30 cellular contexts compared by ENCODE assay signal in genomic region chr18:59218018-59218417, GRCh38. TPM values are rescaled to one million over a fixed set of nuclear protein-coding genes. Genes with fewer than 3 reads are reported as not detected.
"Had no signal": no experiment of that assay in that cellular context is flagged by ENCODE, and none has a peak within 500 bp of the region (broad histone marks: within the 10 kb centered on the region; RNA-seq: fewer than 3 reads in every experiment).

No MANE protein-coding gene starts in this region.

- H3K9me3 Mint-ChIP-seq: activated CD4-positive, alpha-beta memory T cell treated with anti-CD3 and anti-CD28 coated beads for 36 hours; activated naive CD4-positive, alpha-beta T cell treated with anti-CD3 and anti-CD28 coated beads for 36 hours; activated naive CD8-positive, alpha-beta T cell treated with anti-CD3 and anti-CD28 coated beads, Interleukin-2, amount 10 ng/mL, durations not matched to agents 7 days and 5 days; activated T-cell treated with anti-CD3 and anti-CD28 coated beads, Interleukin-2, amount 50 U/mL, for 72 hours; central memory CD8-positive, alpha-beta T cell; mesothelial cell of epicardium; naive thymus-derived CD8-positive, alpha-beta T cell; stimulated activated memory B cell treated with anti-CD40 and anti-IgM and Interleukin-4, amounts not matched to agents 10 μg/mL and 1 μg/mL and 100 μg/mL, for 72 hours had no signal

- ATAC-seq: activated T-cell treated with anti-CD3 and anti-CD28 coated beads, Interleukin-2, amount 50 U/mL, for 72 hours; left ventricle myocardium superior; naive thymus-derived CD8-positive, alpha-beta T cell; stimulated activated memory B cell treated with anti-CD40 and anti-IgM and Interleukin-4, amounts not matched to agents 10 μg/mL and 1 μg/mL and 100 μg/mL, for 72 hours had no signal

- H3K4me2 ChIP-seq: smooth muscle cell had no signal

- H3K27ac Mint-ChIP-seq: activated CD4-positive, alpha-beta memory T cell treated with anti-CD3 and anti-CD28 coated beads for 36 hours; activated naive CD4-positive, alpha-beta T cell treated with anti-CD3 and anti-CD28 coated beads for 36 hours; activated naive CD8-positive, alpha-beta T cell treated with anti-CD3 and anti-CD28 coated beads, Interleukin-2, amount 10 ng/mL, durations not matched to agents 7 days and 5 days; activated T-cell treated with anti-CD3 and anti-CD28 coated beads, Interleukin-2, amount 50 U/mL, for 72 hours; mesothelial cell of epicardium; naive thymus-derived CD8-positive, alpha-beta T cell; stimulated activated memory B cell treated with anti-CD40 and anti-IgM and Interleukin-4, amounts not matched to agents 10 μg/mL and 1 μg/mL and 100 μg/mL, for 72 hours had no signal

- H3K36me3 ChIP-seq: breast epithelium, sigmoid colon, stomach, suprapubic skin, tibial nerve had no signal

- H3K36me3 Mint-ChIP-seq: activated CD4-positive, alpha-beta memory T cell treated with anti-CD3 and anti-CD28 coated beads for 36 hours; activated naive CD8-positive, alpha-beta T cell treated with anti-CD3 and anti-CD28 coated beads, Interleukin-2, amount 10 ng/mL, durations not matched to agents 7 days and 5 days; mesothelial cell of epicardium; naive thymus-derived CD8-positive, alpha-beta T cell; stimulated activated memory B cell treated with anti-CD40 and anti-IgM and Interleukin-4, amounts not matched to agents 10 μg/mL and 1 μg/mL and 100 μg/mL, for 72 hours had no signal

- H3K4me1 ChIP-seq: breast epithelium had no signal

- DNase-seq: activated CD4-positive, alpha-beta memory T cell treated with anti-CD3 and anti-CD28 coated beads for 36 hours; activated CD4-positive, alpha-beta T cell treated with anti-CD3 and anti-CD28 coated beads for 48 hours; activated effector memory CD4-positive, alpha-beta T cell treated with Interleukin-2 at 50 U/mL for 16 hours; activated naive CD4-positive, alpha-beta T cell treated with anti-CD3 and anti-CD28 coated beads for 36 hours; activated naive CD8-positive, alpha-beta T cell treated with anti-CD3 and anti-CD28 coated beads, Interleukin-2, amount 10 ng/mL, durations not matched to agents 7 days and 5 days; activated T-cell treated with anti-CD3 and anti-CD28 coated beads, Interleukin-2, amount 50 U/mL, for 72 hours; amniotic stem cell; effector memory CD4-positive, alpha-beta T cell; foreskin melanocyte; glutamatergic neuron; left ventricle myocardium superior; mammary epithelial cell; naive thymus-derived CD8-positive, alpha-beta T cell; retina; sigmoid colon; stimulated activated CD4-positive, alpha-beta T cell treated with anti-CD3 and anti-CD28 coated beads, Interleukin-15, amount 100 ng/mL, for 24 hours; stomach had no signal

- H3K27ac ChIP-seq: breast epithelium, sigmoid colon, stomach, suprapubic skin, tibial nerve had no signal

- H3K4me3 ChIP-seq: breast epithelium, sigmoid colon, smooth muscle cell, stomach, suprapubic skin, tibial nerve had no signal

- FAIRE-seq: colon, urothelium cell line had no signal

- H3K4me3 Mint-ChIP-seq: activated CD4-positive, alpha-beta memory T cell treated with anti-CD3 and anti-CD28 coated beads for 36 hours; activated naive CD4-positive, alpha-beta T cell treated with anti-CD3 and anti-CD28 coated beads for 36 hours; activated naive CD8-positive, alpha-beta T cell treated with anti-CD3 and anti-CD28 coated beads, Interleukin-2, amount 10 ng/mL, durations not matched to agents 7 days and 5 days; activated T-cell treated with anti-CD3 and anti-CD28 coated beads, Interleukin-2, amount 50 U/mL, for 72 hours; central memory CD8-positive, alpha-beta T cell; mesothelial cell of epicardium; naive thymus-derived CD8-positive, alpha-beta T cell; stimulated activated memory B cell treated with anti-CD40 and anti-IgM and Interleukin-4, amounts not matched to agents 10 μg/mL and 1 μg/mL and 100 μg/mL, for 72 hours had no signal

- H3K9me3 ChIP-seq: breast epithelium, sigmoid colon, stomach, suprapubic skin, tibial nerve had no signal

- H3K4me1 Mint-ChIP-seq: central memory CD8-positive, alpha-beta T cell had no signal

RNA-seq across cellular contexts. Expression of gene GRP, which starts 1.9 kb away (rescaled TPM):
- total RNA-seq: activated CD4-positive, alpha-beta memory T cell treated with anti-CD3 and anti-CD28 coated beads for 36 hours; activated naive CD4-positive, alpha-beta T cell treated with anti-CD3 and anti-CD28 coated beads for 36 hours; activated naive CD8-positive, alpha-beta T cell treated with anti-CD3 and anti-CD28 coated beads, Interleukin-2, amount 10 ng/mL, durations not matched to agents 7 days and 5 days; activated T-cell treated with anti-CD3 and anti-CD28 coated beads, Interleukin-2, amount 50 U/mL, for 72 hours; dermis microvascular lymphatic vessel endothelial cell; left ventricle myocardium superior; mammary epithelial cell; mesothelial cell of epicardium; naive thymus-derived CD8-positive, alpha-beta T cell; osteoblast; posterior vena cava; smooth muscle cell; suprapubic skin; tibial nerve had no signal
- polyA plus RNA-seq: esophagus; mammary epithelial cell; naive thymus-derived CD8-positive, alpha-beta T cell had no signal

RNA-seq across cellular contexts. Expression of gene RAX, which starts 55.2 kb away (rescaled TPM):
- total RNA-seq: activated naive CD4-positive, alpha-beta T cell treated with anti-CD3 and anti-CD28 coated beads for 36 hours; activated naive CD8-positive, alpha-beta T cell treated with anti-CD3 and anti-CD28 coated beads, Interleukin-2, amount 10 ng/mL, durations not matched to agents 7 days and 5 days; activated T-cell treated with anti-CD3 and anti-CD28 coated beads, Interleukin-2, amount 50 U/mL, for 72 hours; breast epithelium; dermis microvascular lymphatic vessel endothelial cell; left ventricle myocardium superior; mammary epithelial cell; mesothelial cell of epicardium; naive thymus-derived CD8-positive, alpha-beta T cell; osteoblast; posterior vena cava; sigmoid colon; smooth muscle cell; stomach; tibial nerve had no signal
- polyA plus RNA-seq: mammary epithelial cell; naive thymus-derived CD8-positive, alpha-beta T cell; sigmoid colon; smooth muscle cell had no signal
